8 cellular contexts compared by ENCODE assay signal in genomic region chr17:42266918-42267766, GRCh38. TPM values are rescaled to one million over a fixed set of nuclear protein-coding genes. Genes with fewer than 3 reads are reported as not detected.
A peak's percentile ranks its signal among the peaks of the same experiment; 100 is the strongest.
DNase-seq lines count a peak whose midpoint lies in the region; ATAC-seq and TF ChIP-seq lines count a peak whose summit lies in the region.

No MANE protein-coding gene starts in this region.

- peaks cover 0 to 5% (median 4%) of the 10 kb centered on the region in 3 donors for H3K36me3 Mint-ChIP-seq in naive thymus-derived CD8-positive, alpha-beta T cell
- no peaks in the 10 kb centered on the region for H3K36me3 Mint-ChIP-seq in glutamatergic neuron (ENCODE audit: unreplicated experiment)

- ATAC-seq in naive thymus-derived CD8-positive, alpha-beta T cell = peak; percentile 75 to 91

- H3K4me1 Mint-ChIP-seq in naive thymus-derived CD8-positive, alpha-beta T cell = peaks cover 10 to 63% (median 55%) of the 10 kb centered on the region in 4 donors
- peaks cover 4% of the 10 kb centered on the region for H3K4me1 Mint-ChIP-seq in glutamatergic neuron (ENCODE audit: low read depth, unreplicated experiment)

- POLR2A ChIA-PET in naive thymus-derived CD8-positive, alpha-beta T cell (lab: Charles Lee) = interaction anchor here (0.6 to 4.1 kb wide), 5 partner anchors 10 to 157 kb away, joined by 3 to 46 read pairs (median 3); no protein-coding TSS in a partner anchor

- H3K27me3 Mint-ChIP-seq in naive thymus-derived CD8-positive, alpha-beta T cell = no peaks in the 10 kb centered on the region
- H3K27me3 Mint-ChIP-seq in glutamatergic neuron (ENCODE audit: unreplicated experiment) = no peaks in the 10 kb centered on the region

- DNase-seq in Daoy (ENCODE audit: low read depth) = peak; percentile 31
- peak; percentile 92 for DNase-seq in OCI-M1 (lab: John Stamatoyannopoulos, UW)
- DNase-seq in amniotic stem cell (lab: John Stamatoyannopoulos, UW) = peak; percentile 57
- peak in 3 of 10 donors; percentile 17 to 54 (median 43) for DNase-seq in naive thymus-derived CD8-positive, alpha-beta T cell
- no peak for DNase-seq in NCI-H1417 treated with DMSO at 0.1 percent for 48 hours (lab: John Stamatoyannopoulos, UW)
- DNase-seq in glomerular visceral epithelial cell (ENCODE audit: extremely low spot score) = no peak
- DNase-seq in glutamatergic neuron = no peak
- DNase-seq in pons (ENCODE audit: low spot score) = no peak

- no peaks in the 10 kb centered on the region for H3K9me3 Mint-ChIP-seq in naive thymus-derived CD8-positive, alpha-beta T cell
- H3K9me3 Mint-ChIP-seq in glutamatergic neuron (ENCODE audit: unreplicated experiment) = no peaks in the 10 kb centered on the region

- peak overlapping the region in 3 of 10 donors; percentile 14 to 22 (median 19) for H3K4me3 Mint-ChIP-seq in naive thymus-derived CD8-positive, alpha-beta T cell
- no peak overlapping the region for H3K4me3 Mint-ChIP-seq in glutamatergic neuron (ENCODE audit: unreplicated experiment)

- no peak for TF ChIP-seq CTCF in glutamatergic neuron (IDR thresholded peaks at IDR 0.05; ENCODE audit: partially characterized antibody, unreplicated experiment)

- peak overlapping the region; percentile 26 to 98 (median 70) for H3K27ac Mint-ChIP-seq in naive thymus-derived CD8-positive, alpha-beta T cell
- no peak overlapping the region for H3K27ac Mint-ChIP-seq in glutamatergic neuron (ENCODE audit: unreplicated experiment)

RNA-seq across cellular contexts. Expression of gene STAT5B, which starts 9.0 kb away (rescaled TPM):
- total RNA-seq in Daoy (2014; rRNA removed; shearing (Covaris generic)) = 18.6 and 27.1 TPM in 2 replicates
- total RNA-seq in naive thymus-derived CD8-positive, alpha-beta T cell = 100 to 1,000 TPM; 137 to 149 TPM
- 10 to 100 TPM; 66.3 to 94.0 (median 82.8) TPM for polyA plus RNA-seq in naive thymus-derived CD8-positive, alpha-beta T cell
- 31.9 TPM for total RNA-seq in glutamatergic neuron (ENCODE audit: unreplicated experiment)

RNA-seq across cellular contexts. Expression of gene STAT5A, which starts 21.2 kb away (rescaled TPM):
- total RNA-seq in Daoy (2014; rRNA removed; shearing (Covaris generic)) = 11.9 and 18.7 TPM in 2 replicates
- 100 to 1,000 TPM; 117 to 122 TPM for total RNA-seq in naive thymus-derived CD8-positive, alpha-beta T cell
- polyA plus RNA-seq in naive thymus-derived CD8-positive, alpha-beta T cell = 100 to 1,000 TPM in 1 of 3 donors, 10 to 100 TPM in 2; 59.6 to 115 (median 89.1) TPM
- 3.4 TPM for total RNA-seq in glutamatergic neuron (ENCODE audit: unreplicated experiment)

Comparison
In these comparisons a context has a peak if more than half of its experiments do, and no peak if none do; other contexts are left out.
1. DNase-seq: peak in Daoy (single experiment), OCI-M1 (single experiment) and amniotic stem cell (single experiment); none in NCI-H1417 treated with DMSO at 0.1 percent for 48 hours (single experiment), glomerular visceral epithelial cell (single experiment), glutamatergic neuron (single experiment) and pons (single experiment).